ENCODE assay signal across 21 cellular contexts in the genomic region with DNA sequence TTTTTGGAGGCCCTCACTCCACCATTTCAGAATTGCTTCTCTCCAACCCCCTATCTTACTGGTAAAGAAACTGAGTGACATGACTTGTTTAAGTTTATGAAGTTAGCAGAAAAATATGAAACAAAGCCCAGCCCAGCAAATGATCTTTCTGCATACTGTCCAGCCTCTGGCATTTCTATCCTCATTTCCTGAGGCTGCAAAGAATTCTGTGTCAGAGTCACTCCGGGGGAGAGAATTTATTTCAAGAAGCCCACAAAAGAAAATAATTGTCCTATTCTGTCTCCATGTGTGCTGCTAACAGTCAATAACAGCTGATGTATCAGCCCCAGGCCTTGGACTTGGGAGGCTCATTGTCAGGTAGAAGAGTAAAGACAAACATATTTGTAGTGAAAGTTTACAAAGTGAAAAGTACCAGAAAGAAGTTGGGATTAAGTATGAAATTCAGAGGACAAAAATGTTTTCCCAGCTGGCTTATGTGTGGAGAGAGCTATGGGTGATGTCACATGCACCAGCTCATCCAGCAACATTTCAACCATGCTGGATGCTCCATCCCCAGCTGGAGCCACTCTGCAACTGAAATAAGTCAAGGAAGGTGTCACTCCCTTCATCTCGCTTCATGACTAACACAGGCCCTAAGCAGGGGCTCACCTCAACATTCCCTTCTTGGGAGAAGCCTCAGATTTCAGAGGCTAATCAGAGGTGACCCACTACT. TPM values are rescaled to one million over a fixed set of nuclear protein-coding genes. Genes with fewer than 3 reads are reported as not detected.
A peak's percentile ranks its signal among the peaks of the same experiment; 100 is the strongest.
DNase-seq lines count a peak whose midpoint lies in the region; ATAC-seq and TF ChIP-seq lines count a peak whose summit lies in the region.
"Had no signal": no experiment of that assay in that cellular context is flagged by ENCODE, and none has a peak within 500 bp of the region (broad histone marks: within the 10 kb centered on the region; RNA-seq: fewer than 3 reads in every experiment).

No MANE protein-coding gene starts in this region.

- CTCF ChIA-PET in CD4-positive, alpha-beta T cell (lab: Charles Lee): interaction anchor here (1.3 to 1.7 kb wide), 3 partner anchors 19 to 87 kb away, joined by 3 to 6 read pairs (median 4); no protein-coding TSS in a partner anchor

- in situ Hi-C loops in transverse colon (cut with MboI; ENCODE audit: low pct_ligation_motif_present in 1 of 4, low pct_unique_long_range_greater_than_20kb in 1 of 4, low sequenced_read_pairs in 3 of 4): no loop called here

- no peaks in the 10 kb centered on the region for H3K27me3 Mint-ChIP-seq in CD4-positive, alpha-beta T cell
- no peaks in the 10 kb centered on the region for H3K27me3 Mint-ChIP-seq in HFFc6 (ENCODE audit: insufficient read depth)
- H3K27me3 Mint-ChIP-seq in central memory CD8-positive, alpha-beta T cell: no peaks in the 10 kb centered on the region
- no peaks in the 10 kb centered on the region for H3K27me3 Mint-ChIP-seq in naive thymus-derived CD8-positive, alpha-beta T cell

- TF ChIP-seq CTCF in CD4-positive, alpha-beta T cell (IDR thresholded peaks at IDR 0.05): no peak
- TF ChIP-seq CTCF in HFFc6 (IDR thresholded peaks at IDR 0.05): no peak
- no peak for TF ChIP-seq CTCF in transverse colon (IDR thresholded peaks at IDR 0.05)

- no peak for ATAC-seq in CD4-positive, alpha-beta T cell (ENCODE audit: poor library complexity)
- no peak for ATAC-seq in central memory CD8-positive, alpha-beta T cell (replicated peaks; ENCODE audit: extremely low read depth, poor library complexity, severe bottlenecking)
- no peak for ATAC-seq in naive thymus-derived CD8-positive, alpha-beta T cell
- no peak for ATAC-seq in GM18873 (IDR thresholded peaks at IDR 0.05; ENCODE audit: low FRiP score, unreplicated experiment)
- ATAC-seq: activated T-cell treated with anti-CD3 and anti-CD28 coated beads, Interleukin-2, amount 50 U/mL, for 4 hours; SK-N-SH treated with all-trans-retinoic acid at 6 μM for 48 hours had no signal

- peaks cover 90% of the 10 kb centered on the region for H3K36me3 Mint-ChIP-seq in CD4-positive, alpha-beta T cell (ENCODE audit: low read depth)
- H3K36me3 Mint-ChIP-seq in HFFc6 (ENCODE audit: low read depth): peaks cover 34% of the 10 kb centered on the region
- H3K36me3 Mint-ChIP-seq in central memory CD8-positive, alpha-beta T cell (ENCODE audit: insufficient read depth): peaks cover 11% of the 10 kb centered on the region
- peaks cover 18 to 70% (median 61%) of the 10 kb centered on the region in 3 donors for H3K36me3 Mint-ChIP-seq in naive thymus-derived CD8-positive, alpha-beta T cell

- no peak for TF ChIP-seq EP300 in transverse colon (IDR thresholded peaks at IDR 0.05; ENCODE audit: low read depth)

- no peak overlapping the region for H3K4me3 ChIP-seq in transverse colon
- H3K4me3 ChIP-seq: lung, Peyer's patch, prostate gland, suprapubic skin had no signal

- peaks cover 88% of the 10 kb centered on the region for H3K4me1 Mint-ChIP-seq in CD4-positive, alpha-beta T cell (ENCODE audit: low read depth)
- peaks cover 34% of the 10 kb centered on the region for H3K4me1 Mint-ChIP-seq in HFFc6 (ENCODE audit: low read depth)
- peaks cover 54% of the 10 kb centered on the region for H3K4me1 Mint-ChIP-seq in central memory CD8-positive, alpha-beta T cell
- peaks cover 57 to 90% (median 81%) of the 10 kb centered on the region in 4 donors for H3K4me1 Mint-ChIP-seq in naive thymus-derived CD8-positive, alpha-beta T cell
- H3K4me1 Mint-ChIP-seq: nephron had no signal

- H3K27me3 ChIP-seq in CD4-positive, alpha-beta T cell (ENCODE audit: control insufficient read depth, insufficient read depth, low read length): no peaks in the 10 kb centered on the region
- no peaks in the 10 kb centered on the region for H3K27me3 ChIP-seq in transverse colon
- H3K27me3 ChIP-seq: Peyer's patch, suprapubic skin had no signal

- H3K27ac ChIP-seq in CD4-positive, alpha-beta T cell (ENCODE audit: low read depth, low read length): peak overlapping the region; percentile 23
- no peak overlapping the region for H3K27ac ChIP-seq in transverse colon
- H3K27ac ChIP-seq: C4-2B, Peyer's patch, prostate gland, suprapubic skin had no signal

- POLR2A ChIA-PET in CD4-positive, alpha-beta T cell (lab: Charles Lee): interaction anchor here (0.5 to 4.1 kb wide), 9 partner anchors 8 to 84 kb away, joined by 3 to 31 read pairs (median 5); a partner anchor contains a TSS
- POLR2A ChIA-PET in naive thymus-derived CD8-positive, alpha-beta T cell (lab: Charles Lee): interaction anchor here (0.6 to 16.4 kb wide), 8 partner anchors 10 to 88 kb away, joined by 3 to 247 read pairs (median 4); no protein-coding TSS in a partner anchor

- TF ChIP-seq POLR2A in transverse colon (IDR thresholded peaks at IDR 0.05): no peak

- H3K9me3 Mint-ChIP-seq in CD4-positive, alpha-beta T cell: peaks cover 6% of the 10 kb centered on the region
- peaks cover 17% of the 10 kb centered on the region for H3K9me3 Mint-ChIP-seq in HFFc6
- peaks cover 6% of the 10 kb centered on the region for H3K9me3 Mint-ChIP-seq in central memory CD8-positive, alpha-beta T cell
- H3K9me3 Mint-ChIP-seq in naive thymus-derived CD8-positive, alpha-beta T cell: peaks cover 0 to 14% (median 9%) of the 10 kb centered on the region in 9 donors

- intact Hi-C loops in CD4-positive, alpha-beta T cell (cut with DNase I, micrococcal nuclease): no loop called here
- intact Hi-C loops in transverse colon (cut with DNase I; ENCODE audit: low total_unique reads): no loop called here

- WGBS in transverse colon (ENCODE audit: low coverage in 1 of 2), 2 donors: 87% methylated on average over 2 of the region's 2 CpGs; no CpG with 5 or more reads in 1 of the 2 donors

- H3K4me1 ChIP-seq in transverse colon: peaks cover 0 to 1% (median 0%) of the 10 kb centered on the region in 4 donors
- H3K4me1 ChIP-seq: Peyer's patch, prostate gland, suprapubic skin had no signal

- H3K9me3 ChIP-seq in CD4-positive, alpha-beta T cell (ENCODE audit: control insufficient read depth, low read length): peaks cover 9% of the 10 kb centered on the region
- peaks cover 0 to 5% of the 10 kb centered on the region in 2 donors for H3K9me3 ChIP-seq in transverse colon
- H3K9me3 ChIP-seq: prostate gland had no signal

- H3K36me3 ChIP-seq in transverse colon: peaks cover 0 to 22% (median 0%) of the 10 kb centered on the region in 4 donors
- H3K36me3 ChIP-seq: Peyer's patch, prostate gland, suprapubic skin had no signal

- no peak for DNase-seq in CD4-positive, alpha-beta T cell
- DNase-seq in HFFc6 (peak; percentile 31), T-helper 1 cell (no peak), transverse colon (no peak)
- DNase-seq in central memory CD8-positive, alpha-beta T cell (ENCODE audit: low spot score in 2 of 2): no peak
- DNase-seq in naive thymus-derived CD8-positive, alpha-beta T cell: no peak
- DNase-seq: activated CD4-positive, alpha-beta T cell treated with anti-CD3 and anti-CD28 coated beads, Interleukin-2, amount 50 U/mL, for 1 hour; activated T-cell treated with anti-CD3 and anti-CD28 coated beads, Interleukin-2, amount 50 U/mL, for 4 hours; aorta; glutamatergic neuron; Kasumi-1; NCI-H1417; NCI-H774 had no signal

- H3K4me3 Mint-ChIP-seq in CD4-positive, alpha-beta T cell: peak overlapping the region; percentile 42
- no peak overlapping the region for H3K4me3 Mint-ChIP-seq in HFFc6
- H3K4me3 Mint-ChIP-seq in central memory CD8-positive, alpha-beta T cell: no peak overlapping the region
- peak overlapping the region in 9 of 10 donors; percentile 25 to 92 (median 78) for H3K4me3 Mint-ChIP-seq in naive thymus-derived CD8-positive, alpha-beta T cell
- H3K4me3 Mint-ChIP-seq: activated T-cell treated with anti-CD3 and anti-CD28 coated beads, Interleukin-2, amount 50 U/mL, for 4 hours; nephron had no signal

- peak overlapping the region; percentile 96 for H3K27ac Mint-ChIP-seq in CD4-positive, alpha-beta T cell
- H3K27ac Mint-ChIP-seq in HFFc6: peak overlapping the region; percentile 81
- H3K27ac Mint-ChIP-seq in central memory CD8-positive, alpha-beta T cell (ENCODE audit: low read depth): peak overlapping the region; percentile 57
- peak overlapping the region; percentile 93 to 98 (median 96) for H3K27ac Mint-ChIP-seq in naive thymus-derived CD8-positive, alpha-beta T cell
- H3K27ac Mint-ChIP-seq: nephron had no signal

RNA-seq across cellular contexts. Expression of a gene that starts 42.3 kb away (rescaled TPM):
- total RNA-seq in CD4-positive, alpha-beta T cell: 100 to 1,000 TPM; 166 to 170 TPM
- 10 to 100 TPM; 13.5 to 46.2 (median 41.9) TPM for total RNA-seq in HFFc6 (2021; fragmentation: NEBNext Ultra II Directional; extraction: Animal tissue kit (Norgen Biotek cat#: 25700))
- 100 to 1,000 TPM; 165 to 168 TPM for total RNA-seq in naive thymus-derived CD8-positive, alpha-beta T cell
- 100 to 1,000 TPM in 2 of 3 donors, 10 to 100 TPM in 1; 70.1 to 173 (median 104) TPM for polyA plus RNA-seq in naive thymus-derived CD8-positive, alpha-beta T cell
- total RNA-seq in transverse colon: 100 to 1,000 TPM in 2 of 4 donors, 10 to 100 TPM in 2; 21.3 to 230 (median 76.5) TPM

Comparison
In these comparisons a context has a peak if more than half of its experiments do, and no peak if none do; other contexts are left out.
1. H3K4me3 Mint-ChIP-seq: peak in CD4-positive, alpha-beta T cell (single experiment) and naive thymus-derived CD8-positive, alpha-beta T cell (9 of 10); none in HFFc6 (single experiment) and central memory CD8-positive, alpha-beta T cell (single experiment).
2. Peak in every context shown above with its lines, with median percentiles within 50 percentile points of each other: H3K27ac Mint-ChIP-seq.